In the genomic region with DNA sequence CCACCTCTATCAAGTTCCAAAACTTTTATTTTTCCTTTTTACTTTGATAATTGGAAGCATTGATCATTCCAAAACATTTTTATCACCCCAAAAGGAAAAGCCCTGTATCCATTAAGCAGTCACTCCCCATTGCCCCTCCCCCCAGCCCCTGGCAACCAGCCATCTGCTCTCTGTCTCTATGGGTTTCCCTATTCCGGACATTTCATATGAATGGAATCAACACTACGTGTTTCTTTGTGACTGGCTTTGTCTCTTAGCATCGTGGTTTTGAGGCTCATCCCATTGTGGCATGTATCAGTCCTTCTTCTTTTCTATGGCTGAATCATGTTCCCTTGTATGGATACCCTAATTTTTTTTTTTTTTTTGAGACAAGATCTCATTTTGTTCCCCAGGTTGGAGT, we compare ENCODE assay signal across 13 cellular contexts.
DNase-seq lines count a peak whose midpoint lies in the region; ATAC-seq and TF ChIP-seq lines count a peak whose summit lies in the region.
"Had no signal": no experiment of that assay in that cellular context is flagged by ENCODE, and none has a peak within 500 bp of the region (broad histone marks: within the 10 kb centered on the region; RNA-seq: fewer than 3 reads in every experiment).

No MANE protein-coding gene starts in this region.

- H3K36me3 ChIP-seq in brain microvascular endothelial cell (replicated peaks), result no peaks in the 10 kb centered on the region

- H3K27me3 ChIP-seq in brain microvascular endothelial cell (replicated peaks), result no peaks in the 10 kb centered on the region

- H3K27ac ChIP-seq in brain microvascular endothelial cell, result no peak overlapping the region
- H3K27ac ChIP-seq: HL-60 had no signal

- no peak for ATAC-seq in GM18511 (IDR thresholded peaks at IDR 0.05; ENCODE audit: unreplicated experiment)
- ATAC-seq: PC-3 had no signal

- in situ Hi-C loops in brain microvascular endothelial cell (cut with HindIII; ENCODE audit: low pct_ligation_motif_present, low sequenced_read_pairs), result no loop called here

- H3K4me3 ChIP-seq in brain microvascular endothelial cell (ENCODE audit: low read depth, low read length), result no peak overlapping the region

- no peak for TF ChIP-seq CTCF in brain microvascular endothelial cell (IDR thresholded peaks at IDR 0.05; ENCODE audit: low read depth, low read length, missing control alignments)

- DNase-seq in EH (ENCODE audit: low read depth), result peak; percentile 65
- DNase-seq in MV-4-11 (lab: John Stamatoyannopoulos, UW), result peak; percentile 35
- DNase-seq in brain microvascular endothelial cell, result peak; percentile 65
- DNase-seq in kidney glomerular epithelial cell (lab: John Stamatoyannopoulos, UW), result peak; percentile 10
- DNase-seq in T1000 (lab: John Stamatoyannopoulos, UW), result no peak
- no peak for DNase-seq in activated CD8-positive, alpha-beta memory T cell treated with anti-CD3 and anti-CD28 coated beads, Interleukin-2, amount 50 U/mL, for 4 hours
- DNase-seq: CD4-positive, CD25-positive, alpha-beta regulatory T cell; KBM-7; NCI-H1105; NCI-H187 treated with DMSO at 0.1 percent for 48 hours; PC-3 had no signal

Comparison
In these comparisons a context has a peak if more than half of its experiments do, and no peak if none do; other contexts are left out.
1. DNase-seq: peak in EH (single experiment), MV-4-11 (single experiment), brain microvascular endothelial cell (single experiment) and kidney glomerular epithelial cell (single experiment); none in T1000 (single experiment) and activated CD8-positive, alpha-beta memory T cell treated with anti-CD3 and anti-CD28 coated beads, Interleukin-2, amount 50 U/mL, for 4 hours (single experiment).